Comparison of ENCODE assay signal across 18 cellular contexts in the genomic region with DNA sequence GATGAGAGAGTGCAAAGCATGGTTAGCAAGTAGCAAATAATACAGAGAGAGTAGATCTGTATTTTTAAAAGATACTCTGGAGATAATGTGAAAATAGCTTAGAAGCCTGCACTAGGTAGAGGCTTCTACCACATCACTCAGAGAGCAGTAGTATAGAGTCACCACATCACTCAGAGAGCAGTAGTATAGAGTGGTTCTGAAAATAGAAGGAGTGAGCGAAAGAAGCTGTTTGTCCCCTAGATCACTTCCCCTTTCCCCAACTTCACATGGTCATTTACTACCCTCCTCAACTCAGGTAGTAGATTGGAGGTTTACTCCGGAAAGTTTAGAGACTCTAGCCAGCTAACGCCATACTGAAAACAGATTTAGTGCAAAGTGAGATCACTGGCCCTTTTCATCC.
"Had no signal": no experiment of that assay in that cellular context is flagged by ENCODE, and none has a peak within 500 bp of the region (broad histone marks: within the 10 kb centered on the region; RNA-seq: fewer than 3 reads in every experiment).

No MANE protein-coding gene starts in this region.

- H3K27ac Mint-ChIP-seq: mesothelial cell of epicardium; stimulated activated naive CD8-positive, alpha-beta T cell treated with anti-CD3 and anti-CD28 coated beads, Interleukin-15, amount 100 ng/mL, for 72 hours; T-helper 2 cell treated with Interferon-gamma antibody and Interleukin-4, amounts not matched to agents 5 μg/mL and 100 μg/mL, for 36 hours had no signal

- H3K9me3 Mint-ChIP-seq: mesothelial cell of epicardium; stimulated activated naive CD8-positive, alpha-beta T cell treated with anti-CD3 and anti-CD28 coated beads, Interleukin-15, amount 100 ng/mL, for 72 hours; T-helper 2 cell treated with Interferon-gamma antibody and Interleukin-4, amounts not matched to agents 5 μg/mL and 100 μg/mL, for 36 hours had no signal

- H3K27me3 ChIP-seq: body of pancreas, gastroesophageal sphincter had no signal

- H3K9ac ChIP-seq: parathyroid adenoma had no signal

- H3K27ac ChIP-seq: body of pancreas, coronary artery, epithelial cell of prostate, gastroesophageal sphincter, parathyroid adenoma, thoracic aorta had no signal

- H3K4me1 Mint-ChIP-seq: mesothelial cell of epicardium had no signal

- H3K79me2 ChIP-seq: parathyroid adenoma had no signal

- H3K9me3 ChIP-seq: body of pancreas, gastroesophageal sphincter, thoracic aorta had no signal

- ATAC-seq: activated CD4-positive, CD25-positive, alpha-beta regulatory T cell treated with anti-CD3 and anti-CD28 coated beads, Interleukin-2, amount 50 U/mL, for 24 hours; body of pancreas; gastroesophageal sphincter; stimulated activated naive CD8-positive, alpha-beta T cell treated with anti-CD3 and anti-CD28 coated beads, Interleukin-15, amount 100 ng/mL, for 72 hours had no signal

- H3K4me1 ChIP-seq: body of pancreas, gastroesophageal sphincter, parathyroid adenoma had no signal

- DNase-seq: activated CD4-positive, alpha-beta T cell treated with anti-CD3 and anti-CD28 coated beads, Interleukin-2, amount 50 U/mL, for 4 hours; activated naive CD4-positive, alpha-beta T cell; amniotic stem cell; body of pancreas; central memory CD4-positive, alpha-beta T cell; effector CD8-positive, alpha-beta T cell; retina; stimulated activated CD4-positive, alpha-beta T cell treated with anti-CD3 and anti-CD28 coated beads, Interleukin-15, amount 100 ng/mL, for 24 hours; stimulated activated CD4-positive, alpha-beta T cell treated with anti-CD3 and anti-CD28 coated beads, Interleukin-4, amount 100 ng/mL, for 24 hours; stimulated activated naive CD8-positive, alpha-beta T cell treated with anti-CD3 and anti-CD28 coated beads, Interleukin-15, amount 100 ng/mL, for 72 hours had no signal

- H3K4me3 Mint-ChIP-seq: mesothelial cell of epicardium; stimulated activated naive CD8-positive, alpha-beta T cell treated with anti-CD3 and anti-CD28 coated beads, Interleukin-15, amount 100 ng/mL, for 72 hours; T-helper 2 cell treated with Interferon-gamma antibody and Interleukin-4, amounts not matched to agents 5 μg/mL and 100 μg/mL, for 36 hours had no signal

- H3K4me3 ChIP-seq: body of pancreas, coronary artery, gastroesophageal sphincter, thoracic aorta had no signal

- H2AFZ ChIP-seq: parathyroid adenoma had no signal

- H3K27me3 Mint-ChIP-seq: stimulated activated naive CD8-positive, alpha-beta T cell treated with anti-CD3 and anti-CD28 coated beads, Interleukin-15, amount 100 ng/mL, for 72 hours had no signal
